11 cellular contexts compared by ENCODE assay signal in the genomic region with DNA sequence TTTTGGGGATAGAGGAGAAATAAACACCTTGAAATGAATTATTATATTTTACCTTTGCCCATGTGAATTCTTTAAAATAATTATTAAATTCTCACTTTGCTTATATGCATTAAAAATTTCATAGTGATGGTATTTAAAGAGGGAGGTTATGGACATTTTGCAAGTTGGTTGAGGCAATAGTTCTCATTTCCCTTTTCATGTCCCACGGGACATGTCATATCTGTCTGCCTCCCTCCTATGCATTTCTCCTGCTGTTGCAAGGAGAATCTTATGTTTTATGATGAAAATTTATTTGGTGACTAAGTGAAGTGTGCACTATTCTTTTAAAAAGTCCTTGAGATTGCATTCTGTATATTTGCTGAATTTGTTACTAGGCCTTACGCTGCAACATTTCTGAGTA.
DNase-seq lines count a peak whose midpoint lies in the region; ATAC-seq and TF ChIP-seq lines count a peak whose summit lies in the region.
"Had no signal": no experiment of that assay in that cellular context is flagged by ENCODE, and none has a peak within 500 bp of the region (broad histone marks: within the 10 kb centered on the region; RNA-seq: fewer than 3 reads in every experiment).

No MANE protein-coding gene starts in this region.

- peak overlapping the region; percentile 71 for H3K9ac ChIP-seq in Loucy (ENCODE audit: low read depth, low read length, poor library complexity, severe bottlenecking)

- TF ChIP-seq CTCF in heart right ventricle (IDR thresholded peaks at IDR 0.05), result no peak
- TF ChIP-seq CTCF in Loucy (conservative IDR thresholded peaks at IDR 0.05; ENCODE audit: low read length), result no peak
- TF ChIP-seq CTCF in upper lobe of left lung (IDR thresholded peaks at IDR 0.05), result no peak
- no peak for TF ChIP-seq CTCF in brain microvascular endothelial cell (IDR thresholded peaks at IDR 0.05; ENCODE audit: low read depth, low read length, missing control alignments)

- H3K27me3 Mint-ChIP-seq in central memory CD8-positive, alpha-beta T cell, result no peaks in the 10 kb centered on the region

- in situ Hi-C loops in brain microvascular endothelial cell (cut with HindIII; ENCODE audit: low pct_ligation_motif_present, low sequenced_read_pairs), result no loop called here

- no peaks in the 10 kb centered on the region for H3K9me2 ChIP-seq in Loucy (replicated peaks; ENCODE audit: low read depth, low read length)

- peaks cover 11% of the 10 kb centered on the region for H3K36me3 Mint-ChIP-seq in central memory CD8-positive, alpha-beta T cell (ENCODE audit: insufficient read depth)

- H3K9me3 ChIP-seq in heart right ventricle, result no peaks in the 10 kb centered on the region
- H3K9me3 ChIP-seq in Loucy (ENCODE audit: insufficient read depth, low read depth, low read length), result no peaks in the 10 kb centered on the region
- H3K9me3 ChIP-seq in upper lobe of left lung, result no peaks in the 10 kb centered on the region
- H3K9me3 ChIP-seq: HAP-1 had no signal

- peak overlapping the region; percentile 95 for H3K27ac Mint-ChIP-seq in central memory CD8-positive, alpha-beta T cell (ENCODE audit: low read depth)

- TF ChIP-seq POLR2A in upper lobe of left lung (IDR thresholded peaks at IDR 0.05), result no peak

- DNase-seq in heart right ventricle, result no peak
- no peak for DNase-seq in left cardiac atrium
- no peak for DNase-seq in central memory CD8-positive, alpha-beta T cell (ENCODE audit: low spot score in 2 of 2)
- no peak for DNase-seq in upper lobe of left lung
- no peak for DNase-seq in brain microvascular endothelial cell
- DNase-seq in NCI-H1048 (lab: John Stamatoyannopoulos, UW), result no peak
- DNase-seq: NCI-H446 treated with DMSO at 0.1 percent for 48 hours had no signal

- TF ChIP-seq EP300 in upper lobe of left lung (IDR thresholded peaks at IDR 0.05), result peak in 1 of 4 donors; percentile 40

- H3K4me1 ChIP-seq in heart right ventricle, result peaks cover 7 to 95% (median 69%) of the 10 kb centered on the region in 9 donors
- peaks cover 68% of the 10 kb centered on the region for H3K4me1 ChIP-seq in Loucy (ENCODE audit: insufficient read depth, low read length, poor library complexity, severe bottlenecking)
- peaks cover 38 to 56% (median 49%) of the 10 kb centered on the region in 4 donors for H3K4me1 ChIP-seq in upper lobe of left lung

- no peaks in the 10 kb centered on the region for H3K27me3 ChIP-seq in heart right ventricle
- no peaks in the 10 kb centered on the region for H3K27me3 ChIP-seq in Loucy (ENCODE audit: insufficient read depth, low read length, poor library complexity, severe bottlenecking)
- no peaks in the 10 kb centered on the region for H3K27me3 ChIP-seq in upper lobe of left lung
- no peaks in the 10 kb centered on the region for H3K27me3 ChIP-seq in brain microvascular endothelial cell (replicated peaks)

- peaks cover 90% of the 10 kb centered on the region for H3K79me2 ChIP-seq in Loucy (ENCODE audit: insufficient read depth, low read length)

- H4K20me1 ChIP-seq in Loucy (ENCODE audit: insufficient read depth, low read length, poor library complexity, severe bottlenecking), result peaks cover 23% of the 10 kb centered on the region

- H3K9me3 Mint-ChIP-seq in central memory CD8-positive, alpha-beta T cell, result no peaks in the 10 kb centered on the region

- WGBS in heart right ventricle, 2 donors, result 78 to 87% methylated on average over 2 of the region's 2 CpGs
- WGBS in upper lobe of left lung, 2 donors, result 64 to 67% methylated on average over 2 of the region's 2 CpGs

- peaks cover 84% of the 10 kb centered on the region for H3K4me1 Mint-ChIP-seq in central memory CD8-positive, alpha-beta T cell

- H3K36me3 ChIP-seq in heart right ventricle (no peaks in the 10 kb centered on the region), Loucy (ENCODE audit: insufficient read depth, low read length) (no peaks in the 10 kb centered on the region), upper lobe of left lung (no peaks in the 10 kb centered on the region), brain microvascular endothelial cell (replicated peaks) (no peaks in the 10 kb centered on the region)
- H3K36me3 ChIP-seq: HAP-1 had no signal

- H3K4me3 ChIP-seq in heart right ventricle (peak overlapping the region in 2 of 10 donors; percentile 1 to 12), Loucy (ENCODE audit: low read length, poor library complexity, severe bottlenecking) (peak overlapping the region; percentile 73), upper lobe of left lung (no peak overlapping the region), brain microvascular endothelial cell (ENCODE audit: low read depth, low read length) (no peak overlapping the region)
- H3K4me3 ChIP-seq: HAP-1 had no signal

- H3F3A ChIP-seq in Loucy (ENCODE audit: low read depth), result peaks cover 22% of the 10 kb centered on the region; the same call in 1 of the 2 replicates

- peak overlapping the region; percentile 71 for H3K4me3 Mint-ChIP-seq in central memory CD8-positive, alpha-beta T cell

- intact Hi-C loops in heart right ventricle (cut with DNase I) (loop anchor here in 1 of 10 donors (10.0 kb wide), 1 partner anchor 62 kb away; no protein-coding TSS in a partner anchor), left cardiac atrium (cut with DNase I) (no loop called here)

- H3K27ac ChIP-seq in heart right ventricle, result peak overlapping the region in 7 of 10 donors; percentile 63 to 85 (median 70)
- peak overlapping the region; percentile 26 to 75 (median 53) for H3K27ac ChIP-seq in upper lobe of left lung
- no peak overlapping the region for H3K27ac ChIP-seq in brain microvascular endothelial cell

- ATAC-seq in heart right ventricle (no peak), left cardiac atrium (no peak), upper lobe of left lung (ENCODE audit: low FRiP score in 2 of 2) (peak in 1 of 2 donors; percentile 44), GM21619 (IDR thresholded peaks at IDR 0.05; ENCODE audit: unreplicated experiment) (no peak)
- no peak for ATAC-seq in central memory CD8-positive, alpha-beta T cell (replicated peaks; ENCODE audit: extremely low read depth, poor library complexity, severe bottlenecking)
- ATAC-seq: activated naive CD4-positive, alpha-beta T cell treated with anti-CD3 and anti-CD28 coated beads, Interleukin-2, amount 50 U/mL, for 72 hours had no signal

- no peak overlapping the region for H2AFZ ChIP-seq in Loucy (ENCODE audit: low read length)

- H3K4me2 ChIP-seq in Loucy (ENCODE audit: low read depth, low read length, poor library complexity, severe bottlenecking), result peak overlapping the region; percentile 96
